ENCODE assay signal across 8 cellular contexts in genomic region chr17:11768106-11768505, GRCh38.
"Had no signal": no experiment of that assay in that cellular context is flagged by ENCODE, and none has a peak within 500 bp of the region (broad histone marks: within the 10 kb centered on the region; RNA-seq: fewer than 3 reads in every experiment).

No MANE protein-coding gene starts in this region.

- DNase-seq: HFFc6, KBM-7 had no signal

- H3K9me3 ChIP-seq: HAP-1 had no signal

- H3K4me3 Mint-ChIP-seq: GM23338, HFFc6, IgD-negative memory B cell had no signal

- H3K9ac ChIP-seq: KMS-11 had no signal

- H3K4me3 ChIP-seq: GM23338, HAP-1 had no signal

- H3K27me3 Mint-ChIP-seq: IgD-negative memory B cell had no signal

- H2AFZ ChIP-seq: GM23338 had no signal

- H3K27ac ChIP-seq: KMS-11 had no signal

- H3K4me1 ChIP-seq: HAP-1 had no signal

- H3K4me2 ChIP-seq: GM23338, KMS-11 had no signal

- ATAC-seq: GM23338, HCT116, HepG2 had no signal

- H3K4me1 Mint-ChIP-seq: GM23338, IgD-negative memory B cell had no signal

- H3K36me3 ChIP-seq: HAP-1 had no signal

- H3K27ac Mint-ChIP-seq: GM23338, HFFc6, IgD-negative memory B cell had no signal
